In the genomic region with DNA sequence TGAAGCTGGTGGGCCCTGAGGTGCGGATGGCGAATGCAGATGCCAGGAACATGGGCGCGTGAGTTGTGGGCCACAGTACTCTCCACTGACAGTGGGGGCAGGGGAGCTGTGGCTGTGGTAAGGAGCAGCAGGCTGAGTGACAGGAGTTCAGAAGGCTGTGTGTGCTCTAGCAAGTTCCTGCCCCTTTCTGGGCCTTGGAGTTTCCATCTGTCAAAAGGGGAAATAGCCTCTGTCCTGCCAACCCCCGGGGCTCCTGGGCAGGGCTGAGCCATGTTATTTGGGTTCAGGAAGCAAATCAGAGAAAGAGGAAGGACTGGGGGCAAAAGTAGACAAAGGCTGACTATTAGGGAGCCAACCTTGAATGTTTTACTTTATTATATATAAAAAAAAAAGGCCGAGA, we compare ENCODE assay signal across 1 cellular context.
TF ChIP-seq lines count a peak whose summit lies in the region.

No MANE protein-coding gene starts in this region.

TF ChIP-seq in SK-N-SH, 30 proteins besides CTCF, POLR2A, EP300 and RAD21 (continued from another document):
- TF ChIP-seq FOSL2 (IDR thresholded peaks at IDR 0.05; ENCODE audit: borderline replicate concordance, low read depth) = no peak
- no peak for TF ChIP-seq SMC3 (IDR thresholded peaks at IDR 0.05; ENCODE audit: low read depth, low read length)
- no peak for TF ChIP-seq TAF1 (IDR thresholded peaks at IDR 0.05; ENCODE audit: borderline replicate concordance, low read depth, low read length)
- TF ChIP-seq RXRA (IDR thresholded peaks at IDR 0.05; ENCODE audit: borderline replicate concordance, low read depth) = no peak
- TF ChIP-seq FOXJ3 (CRISPR knock-in tag; IDR thresholded peaks at IDR 0.05) = no peak
- no peak for TF ChIP-seq NRF1 (IDR thresholded peaks at IDR 0.05; ENCODE audit: low read depth, low read length)
- TF ChIP-seq USF1 (IDR thresholded peaks at IDR 0.05; ENCODE audit: borderline replicate concordance, low read depth) = no peak
- TF ChIP-seq, protein P1, sequence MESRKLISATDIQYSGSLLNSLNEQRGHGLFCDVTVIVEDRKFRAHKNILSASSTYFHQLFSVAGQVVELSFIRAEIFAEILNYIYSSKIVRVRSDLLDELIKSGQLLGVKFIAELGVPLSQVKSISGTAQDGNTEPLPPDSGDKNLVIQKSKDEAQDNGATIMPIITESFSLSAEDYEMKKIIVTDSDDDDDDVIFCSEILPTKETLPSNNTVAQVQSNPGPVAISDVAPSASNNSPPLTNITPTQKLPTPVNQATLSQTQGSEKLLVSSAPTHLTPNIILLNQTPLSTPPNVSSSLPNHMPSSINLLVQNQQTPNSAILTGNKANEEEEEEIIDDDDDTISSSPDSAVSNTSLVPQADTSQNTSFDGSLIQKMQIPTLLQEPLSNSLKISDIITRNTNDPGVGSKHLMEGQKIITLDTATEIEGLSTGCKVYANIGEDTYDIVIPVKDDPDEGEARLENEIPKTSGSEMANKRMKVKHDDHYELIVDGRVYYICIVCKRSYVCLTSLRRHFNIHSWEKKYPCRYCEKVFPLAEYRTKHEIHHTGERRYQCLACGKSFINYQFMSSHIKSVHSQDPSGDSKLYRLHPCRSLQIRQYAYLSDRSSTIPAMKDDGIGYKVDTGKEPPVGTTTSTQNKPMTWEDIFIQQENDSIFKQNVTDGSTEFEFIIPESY (IDR thresholded peaks at IDR 0.05; ENCODE audit: borderline replicate concordance, low read depth) = no peak
- no peak for TF ChIP-seq NFIC (IDR thresholded peaks at IDR 0.05; ENCODE audit: borderline replicate concordance)
- TF ChIP-seq SIN3A (IDR thresholded peaks at IDR 0.05; ENCODE audit: borderline replicate concordance, low read depth, low read length) = no peak
- TF ChIP-seq FOXM1 (IDR thresholded peaks at IDR 0.05; ENCODE audit: low read depth) = no peak
- no peak for TF ChIP-seq CHD2 (IDR thresholded peaks at IDR 0.05; ENCODE audit: low read length, partially characterized antibody)
- TF ChIP-seq ELF1 (IDR thresholded peaks at IDR 0.05) = no peak
- TF ChIP-seq GATA2 (CRISPR knock-in tag; IDR thresholded peaks at IDR 0.05) = no peak
